In the genomic region with DNA sequence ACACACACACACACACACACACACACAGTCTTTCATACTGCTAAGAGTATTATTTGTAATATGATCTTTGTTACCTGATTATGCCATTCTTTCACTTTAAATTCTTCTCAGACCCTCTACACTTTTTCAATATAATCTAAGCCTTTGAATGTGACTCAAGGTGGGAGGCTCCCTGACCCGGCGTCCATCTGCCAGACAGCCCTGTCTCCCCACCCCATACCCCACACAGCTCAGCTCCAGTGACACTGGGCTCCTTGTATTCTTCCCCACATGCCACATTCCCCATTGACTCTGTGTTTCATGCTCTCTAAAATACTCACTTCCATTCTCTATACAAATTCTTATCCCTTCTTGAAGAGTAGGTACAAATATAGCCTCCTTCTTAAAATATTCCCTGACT, we compare ENCODE assay signal across 2 cellular contexts.
A peak's percentile ranks its signal among the peaks of the same experiment; 100 is the strongest.
TF ChIP-seq lines count a peak whose summit lies in the region.

No MANE protein-coding gene starts in this region.

TF ChIP-seq in HEK293, 187 proteins besides CTCF, POLR2A, EP300 and RAD21 (continued from another document):
- TF ChIP-seq, protein P1, sequence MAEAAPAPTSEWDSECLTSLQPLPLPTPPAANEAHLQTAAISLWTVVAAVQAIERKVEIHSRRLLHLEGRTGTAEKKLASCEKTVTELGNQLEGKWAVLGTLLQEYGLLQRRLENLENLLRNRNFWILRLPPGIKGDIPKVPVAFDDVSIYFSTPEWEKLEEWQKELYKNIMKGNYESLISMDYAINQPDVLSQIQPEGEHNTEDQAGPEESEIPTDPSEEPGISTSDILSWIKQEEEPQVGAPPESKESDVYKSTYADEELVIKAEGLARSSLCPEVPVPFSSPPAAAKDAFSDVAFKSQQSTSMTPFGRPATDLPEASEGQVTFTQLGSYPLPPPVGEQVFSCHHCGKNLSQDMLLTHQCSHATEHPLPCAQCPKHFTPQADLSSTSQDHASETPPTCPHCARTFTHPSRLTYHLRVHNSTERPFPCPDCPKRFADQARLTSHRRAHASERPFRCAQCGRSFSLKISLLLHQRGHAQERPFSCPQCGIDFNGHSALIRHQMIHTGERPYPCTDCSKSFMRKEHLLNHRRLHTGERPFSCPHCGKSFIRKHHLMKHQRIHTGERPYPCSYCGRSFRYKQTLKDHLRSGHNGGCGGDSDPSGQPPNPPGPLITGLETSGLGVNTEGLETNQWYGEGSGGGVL (tag by site-specific recombination; IDR thresholded peaks at IDR 0.05) = 0 out of 2 replicates have a peak, but pooled peaks have one; percentile 13
- TF ChIP-seq ZNF175 (tag by site-specific recombination; IDR thresholded peaks at IDR 0.05) (no peak), ZNF777 (tag by site-specific recombination; IDR thresholded peaks at IDR 0.05; ENCODE audit: borderline replicate concordance) (no peak), ZFP69B (tag by site-specific recombination; IDR thresholded peaks at IDR 0.05) (no peak), ZNF10 (tag by site-specific recombination; IDR thresholded peaks at IDR 0.05) (no peak), MYNN (tag by site-specific recombination; IDR thresholded peaks at IDR 0.05; ENCODE audit: borderline replicate concordance) (no peak), TRIM28 (IDR thresholded peaks at IDR 0.05; ENCODE audit: borderline replicate concordance, low read length) (no peak), ZNF585B (tag by site-specific recombination; IDR thresholded peaks at IDR 0.05) (no peak), ZNF174 (tag by site-specific recombination; IDR thresholded peaks at IDR 0.05) (no peak), YY1 (tag by site-specific recombination; IDR thresholded peaks at IDR 0.05) (no peak), ZNF19 (tag by site-specific recombination; IDR thresholded peaks at IDR 0.05; ENCODE audit: low read depth) (no peak)
- TF ChIP-seq, protein P2, sequence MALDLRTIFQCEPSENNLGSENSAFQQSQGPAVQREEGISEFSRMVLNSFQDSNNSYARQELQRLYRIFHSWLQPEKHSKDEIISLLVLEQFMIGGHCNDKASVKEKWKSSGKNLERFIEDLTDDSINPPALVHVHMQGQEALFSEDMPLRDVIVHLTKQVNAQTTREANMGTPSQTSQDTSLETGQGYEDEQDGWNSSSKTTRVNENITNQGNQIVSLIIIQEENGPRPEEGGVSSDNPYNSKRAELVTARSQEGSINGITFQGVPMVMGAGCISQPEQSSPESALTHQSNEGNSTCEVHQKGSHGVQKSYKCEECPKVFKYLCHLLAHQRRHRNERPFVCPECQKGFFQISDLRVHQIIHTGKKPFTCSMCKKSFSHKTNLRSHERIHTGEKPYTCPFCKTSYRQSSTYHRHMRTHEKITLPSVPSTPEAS (tag by site-specific recombination; IDR thresholded peaks at IDR 0.05) = 0 out of 2 replicates have a peak, but pooled peaks have one; percentile 43
TF ChIP-seq in HEK293: peak in this region for 2.

TF ChIP-seq in HepG2, 621 proteins besides CTCF, POLR2A, EP300 and RAD21 (continued from another document):
- TF ChIP-seq DBP (CRISPR knock-in tag; IDR thresholded peaks at IDR 0.05; ENCODE audit: not compliant biosample characterization) (no peak), MIER2 (CRISPR knock-in tag; IDR thresholded peaks at IDR 0.05) (no peak), NFKB2 (CRISPR knock-in tag; IDR thresholded peaks at IDR 0.05; ENCODE audit: borderline replicate concordance) (no peak), KLF12 (CRISPR knock-in tag; IDR thresholded peaks at IDR 0.05; ENCODE audit: borderline replicate concordance) (no peak)
